1 cellular context compared by ENCODE assay signal in the genomic region with DNA sequence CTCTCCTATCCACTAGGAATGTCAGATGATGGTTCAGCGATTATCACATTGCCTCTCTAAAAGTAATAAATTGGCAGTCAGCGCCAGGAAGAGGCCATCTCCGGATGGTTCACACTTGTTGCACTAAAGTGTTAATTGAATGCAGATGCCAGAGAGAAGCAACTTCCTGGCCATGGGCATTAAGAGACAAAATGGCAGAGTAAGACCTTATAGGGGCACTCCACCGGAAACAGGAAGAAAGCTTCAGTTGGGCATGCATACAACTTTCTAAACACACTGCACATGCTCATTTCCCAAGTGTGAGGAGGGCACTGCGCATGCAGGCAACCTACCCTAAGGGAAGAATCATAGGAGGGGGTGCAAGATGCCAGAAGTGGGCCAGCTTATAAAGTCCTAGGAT.
TF ChIP-seq lines count a peak whose summit lies in the region.

No MANE protein-coding gene starts in this region.

TF ChIP-seq in SK-N-SH, 30 proteins besides CTCF, POLR2A, EP300 and RAD21 (continued from another document):
- TF ChIP-seq RFX5 (IDR thresholded peaks at IDR 0.05; ENCODE audit: low read length) (no peak), JUND (IDR thresholded peaks at IDR 0.05) (no peak), TCF12 (IDR thresholded peaks at IDR 0.05) (no peak), USF2 (IDR thresholded peaks at IDR 0.05; ENCODE audit: borderline replicate concordance, low read depth, low read length) (no peak), SMC3 (IDR thresholded peaks at IDR 0.05; ENCODE audit: low read depth, low read length) (no peak), POLR2AphosphoS5 (IDR thresholded peaks at IDR 0.05; ENCODE audit: low read depth, low read length) (no peak), TEAD4 (IDR thresholded peaks at IDR 0.05; ENCODE audit: borderline replicate concordance, insufficient read depth) (no peak)
- TF ChIP-seq, protein P1, sequence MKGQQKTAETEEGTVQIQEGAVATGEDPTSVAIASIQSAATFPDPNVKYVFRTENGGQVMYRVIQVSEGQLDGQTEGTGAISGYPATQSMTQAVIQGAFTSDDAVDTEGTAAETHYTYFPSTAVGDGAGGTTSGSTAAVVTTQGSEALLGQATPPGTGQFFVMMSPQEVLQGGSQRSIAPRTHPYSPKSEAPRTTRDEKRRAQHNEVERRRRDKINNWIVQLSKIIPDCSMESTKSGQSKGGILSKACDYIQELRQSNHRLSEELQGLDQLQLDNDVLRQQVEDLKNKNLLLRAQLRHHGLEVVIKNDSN (IDR thresholded peaks at IDR 0.05; ENCODE audit: borderline replicate concordance, low read depth): no peak
- TF ChIP-seq, protein P2, sequence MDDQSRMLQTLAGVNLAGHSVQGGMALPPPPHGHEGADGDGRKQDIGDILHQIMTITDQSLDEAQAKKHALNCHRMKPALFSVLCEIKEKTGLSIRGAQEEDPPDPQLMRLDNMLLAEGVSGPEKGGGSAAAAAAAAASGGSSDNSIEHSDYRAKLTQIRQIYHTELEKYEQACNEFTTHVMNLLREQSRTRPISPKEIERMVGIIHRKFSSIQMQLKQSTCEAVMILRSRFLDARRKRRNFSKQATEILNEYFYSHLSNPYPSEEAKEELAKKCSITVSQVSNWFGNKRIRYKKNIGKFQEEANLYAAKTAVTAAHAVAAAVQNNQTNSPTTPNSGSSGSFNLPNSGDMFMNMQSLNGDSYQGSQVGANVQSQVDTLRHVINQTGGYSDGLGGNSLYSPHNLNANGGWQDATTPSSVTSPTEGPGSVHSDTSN (IDR thresholded peaks at IDR 0.05): no peak
